8 cellular contexts compared by ENCODE assay signal in genomic region chr9:34437006-34437925, GRCh38. TPM values are rescaled to one million over a fixed set of nuclear protein-coding genes. Genes with fewer than 3 reads are reported as not detected.
DNase-seq lines count a peak whose midpoint lies in the region; ATAC-seq, FAIRE-seq and TF ChIP-seq lines count a peak whose summit lies in the region.

No MANE protein-coding gene starts in this region.

- H3K27ac ChIP-seq in psoas muscle, result no peak overlapping the region

- TF ChIP-seq CTCF in GM12864 (IDR thresholded peaks at IDR 0.05; ENCODE audit: low read depth, low read length, missing control alignments) (peak; percentile 81), psoas muscle (IDR thresholded peaks at IDR 0.05) (peak; percentile 72)

- no peaks in the 10 kb centered on the region for H3K27me3 ChIP-seq in psoas muscle (ENCODE audit: insufficient read depth in 3 of 3, low read length in 2 of 3)
- H3K27me3 ChIP-seq in MG63, result no peaks in the 10 kb centered on the region

- H3K9me3 ChIP-seq in psoas muscle (no peaks in the 10 kb centered on the region), MG63 (no peaks in the 10 kb centered on the region)

- ATAC-seq in psoas muscle, result peak; percentile 77 to 88 (median 84)
- ATAC-seq in GM21825 (IDR thresholded peaks at IDR 0.05; ENCODE audit: unreplicated experiment), result no peak

- H3K4me3 ChIP-seq in GM12864 (ENCODE audit: low read depth, low read length), result no peak overlapping the region
- no peak overlapping the region for H3K4me3 ChIP-seq in psoas muscle
- H3K4me3 ChIP-seq in MG63, result no peak overlapping the region

- FAIRE-seq in RCC 7860 (lab: Jason Lieb, UNC), result no peak

- peaks cover 27% of the 10 kb centered on the region for H3K4me1 ChIP-seq in psoas muscle

- peaks cover 0 to 19% of the 10 kb centered on the region in 2 donors for H3K36me3 ChIP-seq in psoas muscle (ENCODE audit: insufficient read depth in 1 of 2, low read depth in 1 of 2)
- H3K36me3 ChIP-seq in MG63, result no peaks in the 10 kb centered on the region

- 66 to 80% (median 73%) methylated on average over 13 to 14 of the region's 14 CpGs for WGBS in psoas muscle, 3 donors

- DNase-seq in GM12864 (ENCODE audit: low read depth) (peak; percentile 76), LHCN-M2 (ENCODE audit: low read depth) (peak; percentile 66), RCC 7860 (ENCODE audit: low spot score) (peak; percentile 24), glomerular endothelial cell (ENCODE audit: extremely low read depth, low read depth, low spot score) (peak; percentile 89), psoas muscle (no peak), MG63 (no peak)
- peak; percentile 26 for DNase-seq in activated gamma-delta T cell treated with anti-CD3 and anti-CD28 coated beads, Interleukin-2, amount 50 U/mL, for 16 hours (ENCODE audit: low read depth)

- intact Hi-C loops in psoas muscle (cut with DNase I), result loop anchor here (1.0 to 10.0 kb wide), 3 partner anchors 63 to 168 kb away; no protein-coding TSS in a partner anchor

RNA-seq across cellular contexts. Expression of gene FAM219A, which starts 21.1 kb away (rescaled TPM):
- total RNA-seq in LHCN-M2 (2014; rRNA removed) (13.0 and 17.6 TPM in 2 replicates), glomerular endothelial cell (37.5 and 49.8 TPM in 2 replicates), psoas muscle (10 to 100 TPM; 34.5 to 84.0 (median 38.5) TPM)
- polyA plus RNA-seq in LHCN-M2 (2012), result 15.5 TPM
- polyA plus RNA-seq in psoas muscle, result 10 to 100 TPM; 25.4 to 99.4 (median 27.3) TPM
- 3.1 and 7.7 TPM in 2 replicates for total RNA-seq in MG63 (2014; rRNA removed; shearing (Covaris generic); ENCODE audit: low replicate concordance)

RNA-seq across cellular contexts. Expression of gene DNAI1, which starts 21.3 kb away (rescaled TPM):
- total RNA-seq in LHCN-M2 (2014; rRNA removed), result not detected in 2 replicates
- polyA plus RNA-seq in LHCN-M2 (2012), result not detected
- total RNA-seq in glomerular endothelial cell, result not detected in 2 replicates
- under 1 TPM in 1 of 4 donors, not detected in 3; 0.19 TPM for total RNA-seq in psoas muscle
- under 1 TPM; 0.04 to 0.70 (median 0.34) TPM for polyA plus RNA-seq in psoas muscle
- total RNA-seq in MG63 (2014; rRNA removed; shearing (Covaris generic); ENCODE audit: low replicate concordance), result not detected in 2 replicates

Comparison
In these comparisons a context has a peak if more than half of its experiments do, and no peak if none do; other contexts are left out.
1. DNase-seq: peak in GM12864 (single experiment), LHCN-M2 (single experiment), RCC 7860 (single experiment), activated gamma-delta T cell treated with anti-CD3 and anti-CD28 coated beads, Interleukin-2, amount 50 U/mL, for 16 hours (single experiment) and glomerular endothelial cell (single experiment); none in psoas muscle (0 of 2) and MG63 (single experiment).